In genomic region chr5:177357459-177358332, GRCh38 we compare ENCODE assay signal across 8 cellular contexts. TPM values are rescaled to one million over a fixed set of nuclear protein-coding genes. Genes with fewer than 3 reads are reported as not detected.
DNase-seq lines count a peak whose midpoint lies in the region; ATAC-seq and TF ChIP-seq lines count a peak whose summit lies in the region.

A gene with protein sequence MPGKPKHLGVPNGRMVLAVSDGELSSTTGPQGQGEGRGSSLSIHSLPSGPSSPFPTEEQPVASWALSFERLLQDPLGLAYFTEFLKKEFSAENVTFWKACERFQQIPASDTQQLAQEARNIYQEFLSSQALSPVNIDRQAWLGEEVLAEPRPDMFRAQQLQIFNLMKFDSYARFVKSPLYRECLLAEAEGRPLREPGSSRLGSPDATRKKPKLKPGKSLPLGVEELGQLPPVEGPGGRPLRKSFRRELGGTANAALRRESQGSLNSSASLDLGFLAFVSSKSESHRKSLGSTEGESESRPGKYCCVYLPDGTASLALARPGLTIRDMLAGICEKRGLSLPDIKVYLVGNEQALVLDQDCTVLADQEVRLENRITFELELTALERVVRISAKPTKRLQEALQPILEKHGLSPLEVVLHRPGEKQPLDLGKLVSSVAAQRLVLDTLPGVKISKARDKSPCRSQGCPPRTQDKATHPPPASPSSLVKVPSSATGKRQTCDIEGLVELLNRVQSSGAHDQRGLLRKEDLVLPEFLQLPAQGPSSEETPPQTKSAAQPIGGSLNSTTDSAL (plus strand): TSS chr5:177357924. CDS start chr5:177358025, 101 bp downstream.

- CTCF ChIA-PET in PC-9 (lab: Charles Lee): interaction anchor here (0.5 kb wide), 1 partner anchor 17 kb away, joined by 4 read pairs; no protein-coding TSS in a partner anchor

- H3K9me3 ChIP-seq in PC-9 (ENCODE audit: insufficient read depth, low read depth) (no peaks in the 10 kb centered on the region), gastroesophageal sphincter (no peaks in the 10 kb centered on the region), sigmoid colon (no peaks in the 10 kb centered on the region)

- no peaks in the 10 kb centered on the region for H4K20me1 ChIP-seq in PC-9 (ENCODE audit: insufficient read depth)

- ATAC-seq in HG03196 (IDR thresholded peaks at IDR 0.05; ENCODE audit: unreplicated experiment) (peak; percentile 74), gastroesophageal sphincter (peak; percentile 56)
- peak; percentile 93 to 95 for ATAC-seq in activated T-cell treated with anti-CD3 and anti-CD28 coated beads, Interleukin-2, amount 50 U/mL, for 4 hours

- H3K4me3 Mint-ChIP-seq in CD14-positive monocyte: peak within 1 kb of the TSS; percentile 89 to 95
- peak within 1 kb of the TSS; percentile 84 for H3K4me3 Mint-ChIP-seq in activated T-cell treated with anti-CD3 and anti-CD28 coated beads, Interleukin-2, amount 50 U/mL, for 4 hours

- no peak within 1 kb of the TSS for H2AFZ ChIP-seq in PC-9

- 36 to 43% methylated on average over 4 to 5 of the region's 37 CpGs for WGBS in gastroesophageal sphincter (ENCODE audit: low coverage in 1 of 2), 2 donors
- WGBS in sigmoid colon, 2 donors: 6 to 16% methylated on average over 37 of the region's 37 CpGs

- no peaks in the 10 kb centered on the region for H3K9me2 ChIP-seq in PC-9 (ENCODE audit: insufficient read depth)

- DNase-seq in CD14-positive monocyte (ENCODE audit: low spot score) (peak; percentile 77), PC-9 (peak in 1 of 2 experiments; percentile 44), sigmoid colon (no peak), occipital lobe (lab: John Stamatoyannopoulos, UW) (no peak)
- DNase-seq in activated T-cell treated with anti-CD3 and anti-CD28 coated beads, Interleukin-2, amount 50 U/mL, for 4 hours: peak; percentile 61

- H3K27ac Mint-ChIP-seq in CD14-positive monocyte: peak within 1 kb of the TSS; percentile 86 to 96 (median 94)

- H3K4me1 Mint-ChIP-seq in CD14-positive monocyte: peaks cover 91% of the 10 kb centered on the region
- peaks cover 77% of the 10 kb centered on the region for H3K4me1 Mint-ChIP-seq in activated T-cell treated with anti-CD3 and anti-CD28 coated beads, Interleukin-2, amount 50 U/mL, for 4 hours (ENCODE audit: low read depth)

- H3K27me3 Mint-ChIP-seq in CD14-positive monocyte (ENCODE audit: low read depth in 3 of 3): peaks cover 0 to 5% (median 1%) of the 10 kb centered on the region in 3 donors
- H3K27me3 Mint-ChIP-seq in activated T-cell treated with anti-CD3 and anti-CD28 coated beads, Interleukin-2, amount 50 U/mL, for 4 hours (ENCODE audit: low read depth): no peaks in the 10 kb centered on the region

- H3K79me2 ChIP-seq in PC-9 (ENCODE audit: low read depth): no peaks in the 10 kb centered on the region

- H3K4me3 ChIP-seq in PC-9: no peak within 1 kb of the TSS
- peak within 1 kb of the TSS in 1 of 2 donors; percentile 47 for H3K4me3 ChIP-seq in gastroesophageal sphincter
- H3K4me3 ChIP-seq in sigmoid colon: peak within 1 kb of the TSS in 3 of 4 donors; percentile 17 to 41 (median 31)

- intact Hi-C loops in CD14-positive monocyte (cut with micrococcal nuclease): no loop called here
- intact Hi-C loops in PC-9 (cut with micrococcal nuclease; ENCODE audit: unreplicated experiment): no loop called here
- intact Hi-C loops in sigmoid colon (cut with DNase I): no loop called here

- peak; percentile 75 for TF ChIP-seq POLR2A in GM19193 (IDR thresholded peaks at IDR 0.05; ENCODE audit: extremely low read depth, insufficient read depth, insufficient read length)
- TF ChIP-seq POLR2A in gastroesophageal sphincter (IDR thresholded peaks at IDR 0.05): no peak
- TF ChIP-seq POLR2A in sigmoid colon (IDR thresholded peaks at IDR 0.05): no peak

- H3K36me3 ChIP-seq in PC-9 (ENCODE audit: low read depth): no peaks in the 10 kb centered on the region
- no peaks in the 10 kb centered on the region for H3K36me3 ChIP-seq in gastroesophageal sphincter
- no peaks in the 10 kb centered on the region for H3K36me3 ChIP-seq in sigmoid colon

- H3K4me2 ChIP-seq in PC-9: no peak within 1 kb of the TSS

- peaks cover 3 to 11% (median 7%) of the 10 kb centered on the region in 7 donors for H3K9me3 Mint-ChIP-seq in CD14-positive monocyte
- no peaks in the 10 kb centered on the region for H3K9me3 Mint-ChIP-seq in activated T-cell treated with anti-CD3 and anti-CD28 coated beads, Interleukin-2, amount 50 U/mL, for 4 hours

- TF ChIP-seq CTCF in CD14-positive monocyte (IDR thresholded peaks at IDR 0.05) (no peak), PC-9 (conservative IDR thresholded peaks at IDR 0.05) (no peak), gastroesophageal sphincter (IDR thresholded peaks at IDR 0.05) (no peak), sigmoid colon (IDR thresholded peaks at IDR 0.05) (no peak)

- peaks cover 13 to 24% of the 10 kb centered on the region in 2 donors for H3K36me3 Mint-ChIP-seq in CD14-positive monocyte
- H3K36me3 Mint-ChIP-seq in activated T-cell treated with anti-CD3 and anti-CD28 coated beads, Interleukin-2, amount 50 U/mL, for 4 hours (ENCODE audit: insufficient read depth): peaks cover 4% of the 10 kb centered on the region

- H3K27me3 ChIP-seq in PC-9 (ENCODE audit: insufficient read depth, low read depth): peaks cover 14% of the 10 kb centered on the region; the same call in 1 of the 2 replicates
- peaks cover 12% of the 10 kb centered on the region for H3K27me3 ChIP-seq in gastroesophageal sphincter
- peaks cover 0 to 12% (median 0%) of the 10 kb centered on the region in 3 donors for H3K27me3 ChIP-seq in sigmoid colon

- no peak for TF ChIP-seq EP300 in gastroesophageal sphincter (IDR thresholded peaks at IDR 0.05)
- TF ChIP-seq EP300 in sigmoid colon (IDR thresholded peaks at IDR 0.05): no peak

- POLR2A ChIA-PET in PC-9 (lab: Charles Lee; ENCODE audit: unreplicated experiment): interaction anchor here (0.6 kb wide), 1 partner anchor 100 kb away, joined by 6 read pairs; no protein-coding TSS in a partner anchor

- no peak within 1 kb of the TSS for H3K27ac ChIP-seq in PC-9
- peak within 1 kb of the TSS in 2 of 4 donors; percentile 27 to 44 for H3K27ac ChIP-seq in gastroesophageal sphincter
- peak within 1 kb of the TSS in 1 of 4 donors; percentile 23 for H3K27ac ChIP-seq in sigmoid colon

- H3K4me1 ChIP-seq in PC-9 (replicated peaks; ENCODE audit: insufficient read depth): no peaks in the 10 kb centered on the region
- peaks cover 0 to 7% (median under 1%) of the 10 kb centered on the region in 3 donors for H3K4me1 ChIP-seq in gastroesophageal sphincter
- H3K4me1 ChIP-seq in sigmoid colon: peaks cover 0 to 3% (median 2%) of the 10 kb centered on the region in 4 donors

- BruUV-seq in PC-9 (replicated peaks; lab: Mats Ljungman, UMichigan): no TSS peak

- H3F3A ChIP-seq in PC-9 (ENCODE audit: insufficient read depth, low read depth): 0 out of 2 replicates have a peak, but pooled peaks cover 7% of the 10 kb centered on the region

RNA-seq across cellular contexts. Expression of the gene that starts here (rescaled TPM):
- polyA plus RNA-seq in CD14-positive monocyte (10 to 100 TPM; 35.4 to 43.5 TPM), sigmoid colon (10 to 100 TPM; 12.7 to 21.0 (median 16.2) TPM)
- total RNA-seq in PC-9 (2021) (11.9 and 13.6 TPM in 2 replicates), gastroesophageal sphincter (10 to 100 TPM in 3 of 4 donors, 1 to 10 TPM in 1; 7.6 to 20.1 (median 13.7) TPM), sigmoid colon (10 to 100 TPM in 3 of 4 donors, 1 to 10 TPM in 1; 9.6 to 26.6 (median 16.7) TPM), occipital lobe (4.4 TPM)
- total RNA-seq in activated T-cell treated with anti-CD3 and anti-CD28 coated beads, Interleukin-2, amount 50 U/mL, for 4 hours: 10 to 100 TPM; 43.7 to 62.3 (median 46.2) TPM

Comparison
In these comparisons a context has a peak if more than half of its experiments do, and no peak if none do; other contexts are left out.
1. DNase-seq: peak in CD14-positive monocyte (single experiment) and activated T-cell treated with anti-CD3 and anti-CD28 coated beads, Interleukin-2, amount 50 U/mL, for 4 hours (single experiment); none in sigmoid colon (single experiment) and occipital lobe (single experiment).
2. Peak in every context shown above with its lines, with median percentiles within 50 percentile points of each other: ATAC-seq.